Comparison of ENCODE assay signal across 14 cellular contexts in genomic region chr2:169579044-169579443, GRCh38. TPM values are rescaled to one million over a fixed set of nuclear protein-coding genes. Genes with fewer than 3 reads are reported as not detected.
DNase-seq lines count a peak whose midpoint lies in the region; ATAC-seq, FAIRE-seq and TF ChIP-seq lines count a peak whose summit lies in the region.
"Had no signal": no experiment of that assay in that cellular context is flagged by ENCODE, and none has a peak within 500 bp of the region (broad histone marks: within the 10 kb centered on the region; RNA-seq: fewer than 3 reads in every experiment).

No MANE protein-coding gene starts in this region.

- H3K4me1 ChIP-seq in HepG2 (ENCODE audit: insufficient read depth, low read length) = peaks cover 13% of the 10 kb centered on the region
- H3K4me1 ChIP-seq in right lobe of liver = no peaks in the 10 kb centered on the region
- H3K4me1 ChIP-seq in effector memory CD4-positive, alpha-beta T cell (ENCODE audit: control insufficient read depth, insufficient read depth, low read length, poor library complexity, severe bottlenecking) = no peaks in the 10 kb centered on the region
- H3K4me1 ChIP-seq: BLaER1 treated with 17β-estradiol and CSF1 and Interleukin-3, amounts not matched to agents 10 nM and 100 nM had no signal

- peak overlapping the region; percentile 60 for H2AFZ ChIP-seq in HepG2 (ENCODE audit: low read length)

- TF ChIP-seq RAD21 in HepG2 (CRISPR knock-in tag; IDR thresholded peaks at IDR 0.05) = no peak

- peak overlapping the region; percentile 41; the same call in 1 of the 2 replicates for H3K4me2 ChIP-seq in HepG2 (ENCODE audit: low read depth, low read length)
- H3K4me2 ChIP-seq: BLaER1 treated with 17β-estradiol and CSF1 and Interleukin-3, amounts not matched to agents 10 nM and 100 nM had no signal

- H3K4me3 ChIP-seq in HepG2 (replicated peaks in 1 of 3; ENCODE audit: insufficient read depth in 1 of 3, low read depth in 2 of 3, low read length in 3 of 3) = no peak overlapping the region
- no peak overlapping the region for H3K4me3 ChIP-seq in right lobe of liver
- no peak overlapping the region for H3K4me3 ChIP-seq in effector memory CD4-positive, alpha-beta T cell (ENCODE audit: insufficient read depth, low read depth, low read length, poor library complexity, severe bottlenecking)
- H3K4me3 ChIP-seq: BLaER1 treated with 17β-estradiol and CSF1 and Interleukin-3, amounts not matched to agents 10 nM and 100 nM had no signal

- FAIRE-seq in HepG2 (lab: Jason Lieb, UNC) = no peak

- CTCF ChIA-PET in HepG2 (lab: Yijun Ruan, JAX; ENCODE audit: low intra/inter-chr PET ratio, low total read pairs) = no interaction called here

- in situ Hi-C loops in HepG2 (cut with HindIII; ENCODE audit: extremely low pct_ligation_motif_present, low pct_unique_long_range_greater_than_20kb) = no loop called here

- no peaks in the 10 kb centered on the region for H3K36me3 ChIP-seq in HepG2 (replicated peaks in 1 of 2; ENCODE audit: control insufficient read depth in 1 of 2, insufficient read depth in 2 of 2, low read length in 2 of 2)
- H3K36me3 ChIP-seq in right lobe of liver = no peaks in the 10 kb centered on the region
- no peaks in the 10 kb centered on the region for H3K36me3 ChIP-seq in effector memory CD4-positive, alpha-beta T cell (ENCODE audit: control insufficient read depth, insufficient read depth, low read length)
- H3K36me3 ChIP-seq: BLaER1 treated with 17β-estradiol and CSF1 and Interleukin-3, amounts not matched to agents 10 nM and 100 nM had no signal

- H3K9me3 ChIP-seq in HepG2 (ENCODE audit: low read length) (no peaks in the 10 kb centered on the region), right lobe of liver (no peaks in the 10 kb centered on the region)
- no peaks in the 10 kb centered on the region for H3K9me3 ChIP-seq in effector memory CD4-positive, alpha-beta T cell (ENCODE audit: control insufficient read depth, low read length)

- H3K27me3 ChIP-seq in HepG2 (ENCODE audit: control insufficient read depth in 1 of 2, insufficient read depth in 2 of 2, low read length in 2 of 2) = no peaks in the 10 kb centered on the region; a peak in 1 of 5 replicates
- no peaks in the 10 kb centered on the region for H3K27me3 ChIP-seq in right lobe of liver
- H3K27me3 ChIP-seq in effector memory CD4-positive, alpha-beta T cell (replicated peaks; ENCODE audit: control insufficient read depth, insufficient read depth, low read length, poor library complexity, severe bottlenecking) = no peaks in the 10 kb centered on the region
- H3K27me3 ChIP-seq: BLaER1 treated with 17β-estradiol and CSF1 and Interleukin-3, amounts not matched to agents 10 nM and 100 nM had no signal

- no peak overlapping the region for H3K9ac ChIP-seq in HepG2 (ENCODE audit: insufficient read depth, low read depth, low read length)
- H3K9ac ChIP-seq: BLaER1 treated with 17β-estradiol and CSF1 and Interleukin-3, amounts not matched to agents 10 nM and 100 nM had no signal

- TF ChIP-seq CTCF in HepG2 (CRISPR knock-in tag; IDR thresholded peaks at IDR 0.05) (no peak), right lobe of liver (IDR thresholded peaks at IDR 0.05) (no peak)

- DNase-seq in DMS 273 (lab: John Stamatoyannopoulos, UW; ENCODE audit: unreplicated experiment) (peak; percentile 21), DMS 273 treated with DMSO at 0.1 percent for 48 hours (lab: John Stamatoyannopoulos, UW) (no peak), HepG2 (ENCODE audit: low spot score) (no peak), right lobe of liver (no peak), left kidney (ENCODE audit: low read depth, low spot score) (peak; percentile 31), NCI-H69 (lab: John Stamatoyannopoulos, UW) (no peak)
- no peak for DNase-seq in effector memory CD4-positive, alpha-beta T cell
- DNase-seq: CD4-positive, CD25-positive, alpha-beta regulatory T cell; DND-41; GF-D8; HCEC 1CT had no signal

- ATAC-seq in HepG2 = peak; percentile 52; the same call in 2 of the 3 replicates
- no peak for ATAC-seq in right lobe of liver
- ATAC-seq in GM19035 (IDR thresholded peaks at IDR 0.05; ENCODE audit: unreplicated experiment) = no peak

- H3K27ac ChIP-seq in HepG2 (ENCODE audit: extremely low read length, insufficient read depth, low read length) (no peak overlapping the region), right lobe of liver (no peak overlapping the region)
- H3K27ac ChIP-seq in effector memory CD4-positive, alpha-beta T cell (ENCODE audit: insufficient read depth, low read length, poor library complexity, severe bottlenecking) = no peak overlapping the region
- H3K27ac ChIP-seq: 22Rv1; BLaER1 treated with 17β-estradiol and CSF1 and Interleukin-3, amounts not matched to agents 10 nM and 100 nM had no signal

- TF ChIP-seq EP300 in HepG2 (IDR thresholded peaks at IDR 0.05; ENCODE audit: low read depth in 2 of 2, low read length in 2 of 2) = no peak
- no peak for TF ChIP-seq EP300 in HepG2 (CRISPR knock-in tag; IDR thresholded peaks at IDR 0.05; ENCODE audit: borderline replicate concordance)

- 43% methylated on average over 6 of the region's 6 CpGs for WGBS in HepG2 (ENCODE audit: low lambda C conversion rate)
- WGBS in right lobe of liver (ENCODE audit: insufficient coverage, low coverage, low lambda C conversion rate, missing lambda C conversion rate) = 53% methylated on average over 5 of the region's 6 CpGs

- no peaks in the 10 kb centered on the region for H3K79me2 ChIP-seq in HepG2 (ENCODE audit: insufficient read depth, low read length)

- H4K20me1 ChIP-seq in HepG2 (ENCODE audit: insufficient read depth, low read length) = no peaks in the 10 kb centered on the region
- H4K20me1 ChIP-seq: BLaER1 treated with 17β-estradiol and CSF1 and Interleukin-3, amounts not matched to agents 10 nM and 100 nM had no signal

- intact Hi-C loops in HepG2 (cut with micrococcal nuclease; ENCODE audit: unreplicated experiment) (no loop called here), right lobe of liver (cut with DNase I) (no loop called here)

- TF ChIP-seq POLR2A in HepG2 (IDR thresholded peaks at IDR 0.05; ENCODE audit: insufficient read depth in 1 of 2, low read depth in 2 of 2, low read length in 2 of 2) (no peak), right lobe of liver (IDR thresholded peaks at IDR 0.05) (no peak)

- no TSS peak for BruUV-seq in HepG2 (replicated peaks; lab: Mats Ljungman, UMichigan)

- POLR2A ChIA-PET in HepG2 (lab: Yijun Ruan, JAX) = no interaction called here

TF ChIP-seq in HepG2, 621 proteins besides CTCF, POLR2A, EP300 and RAD21 (continues in another document):
- TF ChIP-seq DPF2 (CRISPR knock-in tag; IDR thresholded peaks at IDR 0.05; ENCODE audit: borderline replicate concordance, low read depth) = no peak
- no peak for TF ChIP-seq ZNF709 (CRISPR knock-in tag; IDR thresholded peaks at IDR 0.05)

RNA-seq across cellular contexts. Expression of gene PPIG, which starts 5.1 kb away (rescaled TPM):
- 81.0 and 133 TPM in 2 replicates for total RNA-seq in HepG2 (2016; rRNA removed; fragmentation: Illumina TruSeq; extraction: Trizol)
- total RNA-seq in HepG2 (2016; cell fraction: cytosol; rRNA removed; fragmentation: Illumina TruSeq; extraction: Trizol; ENCODE audit: low read depth) = 43.8 and 52.0 TPM in 2 replicates
- 82.9 and 127 TPM in 2 replicates for total RNA-seq in HepG2 (2016; cell fraction: insoluble cytoplasmic fraction; rRNA removed; fragmentation: Illumina TruSeq; extraction: Trizol)
- 24.4 and 29.2 TPM in 2 replicates for total RNA-seq in HepG2 (2016; cell fraction: membrane; rRNA removed; fragmentation: Illumina TruSeq; extraction: Trizol)
- 72.4 and 83.1 TPM in 2 replicates for total RNA-seq in HepG2 (2016; cell fraction: nucleus; rRNA removed; fragmentation: Illumina TruSeq; extraction: Trizol)
- polyA plus RNA-seq in HepG2 (2011; rRNA removed) = 22.2 and 31.3 TPM in 2 replicates
- 8.5 and 17.7 TPM in 2 replicates for polyA plus RNA-seq in HepG2 (2011; cell fraction: cytosol; rRNA removed)
- 13.5 and 16.6 TPM in 2 replicates for polyA plus RNA-seq in HepG2 (2011; cell fraction: nucleus; rRNA removed)
- 32.8 and 61.8 TPM in 2 replicates for polyA plus RNA-seq in HepG2 (2012)
- 2.2 and 3.7 TPM in 2 replicates for polyA plus RNA-seq in HepG2 (2016; cell fraction: cytosol; fragmentation: Illumina TruSeq; extraction: Trizol; ENCODE audit: low read depth)
- 126 and 138 TPM in 2 replicates for polyA plus RNA-seq in HepG2 (2016; cell fraction: insoluble cytoplasmic fraction; fragmentation: Illumina TruSeq; extraction: Trizol; ENCODE audit: low read depth)
- polyA plus RNA-seq in HepG2 (2016; cell fraction: membrane; fragmentation: Illumina TruSeq; extraction: Trizol; ENCODE audit: low read depth) = 5.0 and 7.1 TPM in 2 replicates
- 86.8 and 89.0 TPM in 2 replicates for polyA plus RNA-seq in HepG2 (2016; cell fraction: nucleus; fragmentation: Illumina TruSeq; extraction: Trizol; ENCODE audit: insufficient read depth, low read depth)
- 4.2 and 10.6 TPM in 2 replicates for polyA minus RNA-seq in HepG2 (2011; rRNA and poly(A)+ RNA removed; ENCODE audit: low replicate concordance)
- polyA minus RNA-seq in HepG2 (2011; cell fraction: cytosol; rRNA and poly(A)+ RNA removed) = 14.6 and 17.6 TPM in 2 replicates
- polyA minus RNA-seq in HepG2 (2011; cell fraction: nucleus; rRNA and poly(A)+ RNA removed) = 76.1 and 82.5 TPM in 2 replicates
- 10 to 100 TPM; 15.1 to 27.7 (median 23.8) TPM for total RNA-seq in right lobe of liver

RNA-seq across cellular contexts. Expression of gene FASTKD1, which starts 5.4 kb away (rescaled TPM):
- total RNA-seq in HepG2 (2016; rRNA removed; fragmentation: Illumina TruSeq; extraction: Trizol) = 38.0 and 43.2 TPM in 2 replicates
- 15.5 and 18.7 TPM in 2 replicates for total RNA-seq in HepG2 (2016; cell fraction: cytosol; rRNA removed; fragmentation: Illumina TruSeq; extraction: Trizol; ENCODE audit: low read depth)
- total RNA-seq in HepG2 (2016; cell fraction: insoluble cytoplasmic fraction; rRNA removed; fragmentation: Illumina TruSeq; extraction: Trizol) = 37.9 and 45.6 TPM in 2 replicates
- 20.1 and 23.7 TPM in 2 replicates for total RNA-seq in HepG2 (2016; cell fraction: membrane; rRNA removed; fragmentation: Illumina TruSeq; extraction: Trizol)
- total RNA-seq in HepG2 (2016; cell fraction: nucleus; rRNA removed; fragmentation: Illumina TruSeq; extraction: Trizol) = 35.9 and 37.3 TPM in 2 replicates
- 23.8 and 35.0 TPM in 2 replicates for polyA plus RNA-seq in HepG2 (2011; rRNA removed)
- polyA plus RNA-seq in HepG2 (2011; cell fraction: cytosol; rRNA removed) = 7.2 and 9.4 TPM in 2 replicates
- polyA plus RNA-seq in HepG2 (2011; cell fraction: nucleus; rRNA removed) = 36.2 and 36.8 TPM in 2 replicates
- 25.2 and 26.2 TPM in 2 replicates for polyA plus RNA-seq in HepG2 (2012)
- 3.0 and 3.8 TPM in 2 replicates for polyA plus RNA-seq in HepG2 (2016; cell fraction: cytosol; fragmentation: Illumina TruSeq; extraction: Trizol; ENCODE audit: low read depth)
- polyA plus RNA-seq in HepG2 (2016; cell fraction: insoluble cytoplasmic fraction; fragmentation: Illumina TruSeq; extraction: Trizol; ENCODE audit: low read depth) = 34.0 and 34.1 TPM in 2 replicates
- 9.0 and 9.3 TPM in 2 replicates for polyA plus RNA-seq in HepG2 (2016; cell fraction: membrane; fragmentation: Illumina TruSeq; extraction: Trizol; ENCODE audit: low read depth)
- polyA plus RNA-seq in HepG2 (2016; cell fraction: nucleus; fragmentation: Illumina TruSeq; extraction: Trizol; ENCODE audit: insufficient read depth, low read depth) = 55.1 and 62.3 TPM in 2 replicates
- 9.1 and 13.1 TPM in 2 replicates for polyA minus RNA-seq in HepG2 (2011; rRNA and poly(A)+ RNA removed; ENCODE audit: low replicate concordance)
- 9.1 and 15.7 TPM in 2 replicates for polyA minus RNA-seq in HepG2 (2011; cell fraction: cytosol; rRNA and poly(A)+ RNA removed)
- 86.7 and 90.4 TPM in 2 replicates for polyA minus RNA-seq in HepG2 (2011; cell fraction: nucleus; rRNA and poly(A)+ RNA removed)
- 10 to 100 TPM; 11.6 to 21.1 (median 13.4) TPM for total RNA-seq in right lobe of liver

Comparison
In these comparisons a context has a peak if more than half of its experiments do, and no peak if none do; other contexts are left out.
1. DNase-seq: peak in DMS 273 (single experiment) and left kidney (single experiment); none in DMS 273 treated with DMSO at 0.1 percent for 48 hours (single experiment), HepG2 (single experiment), right lobe of liver (0 of 3), effector memory CD4-positive, alpha-beta T cell (0 of 3) and NCI-H69 (single experiment).